ENCODE assay signal across 27 cellular contexts in genomic region chr12:106073179-106073578, GRCh38.
A peak's percentile ranks its signal among the peaks of the same experiment; 100 is the strongest.
DNase-seq lines count a peak whose midpoint lies in the region; ATAC-seq, FAIRE-seq and TF ChIP-seq lines count a peak whose summit lies in the region.
"Had no signal": no experiment of that assay in that cellular context is flagged by ENCODE, and none has a peak within 500 bp of the region (broad histone marks: within the 10 kb centered on the region; RNA-seq: fewer than 3 reads in every experiment).

No MANE protein-coding gene starts in this region.

- H3K4me1 Mint-ChIP-seq in activated naive CD8-positive, alpha-beta T cell treated with anti-CD3 and anti-CD28 coated beads, Interleukin-2, amount 50 U/mL, for 24 hours: peaks cover 4% of the 10 kb centered on the region
- H3K4me1 Mint-ChIP-seq in activated naive CD8-positive, alpha-beta T cell treated with anti-CD3 and anti-CD28 coated beads for 36 hours: no peaks in the 10 kb centered on the region
- H3K4me1 Mint-ChIP-seq: CD4-positive, alpha-beta memory T cell; stimulated activated naive B cell treated with anti-CD40 and anti-IgM and Interleukin-4, amounts not matched to agents 10 μg/mL and 1 μg/mL and 100 μg/mL, for 72 hours had no signal

- DNase-seq in activated naive CD8-positive, alpha-beta T cell treated with anti-CD3 and anti-CD28 coated beads, Interleukin-2, amount 50 U/mL, for 24 hours: no peak
- DNase-seq in activated naive CD8-positive, alpha-beta T cell treated with anti-CD3 and anti-CD28 coated beads for 36 hours: no peak
- DNase-seq in RCC 7860 (ENCODE audit: low spot score): peak; percentile 29
- DNase-seq in epithelial cell of esophagus (ENCODE audit: low read depth): peak; percentile 16
- DNase-seq in tibial artery: no peak
- DNase-seq in activated CD8-positive, alpha-beta memory T cell treated with anti-CD3 and anti-CD28 coated beads, Interleukin-2, amount 50 U/mL, for 4 hours: no peak
- DNase-seq in glomerular visceral epithelial cell (ENCODE audit: extremely low spot score): no peak
- no peak for DNase-seq in NCI-H510A treated with DMSO at 0.1 percent for 48 hours (lab: John Stamatoyannopoulos, UW)
- DNase-seq: activated CD4-positive, alpha-beta T cell treated with anti-CD3 and anti-CD28 coated beads for 1 hour; activated CD8-positive, alpha-beta memory T cell treated with anti-CD3 and anti-CD28 coated beads for 24 hours; activated T-cell treated with anti-CD3 and anti-CD28 coated beads, Interleukin-2, amount 50 U/mL, for 1 hour; brain microvascular endothelial cell; CD4-positive, alpha-beta memory T cell; heart left ventricle; MV-4-11; NCI-H1436 treated with DMSO at 0.1 percent for 48 hours; NCI-H2107; NCI-H446; posterior cingulate gyrus; SK-N-SH; stimulated activated CD4-positive, alpha-beta T cell treated with anti-CD3 and anti-CD28 coated beads, Interleukin-4, amount 100 ng/mL, for 4 hours; stimulated activated naive B cell treated with anti-CD40 and anti-IgM and Interleukin-4, amounts not matched to agents 10 μg/mL and 1 μg/mL and 100 μg/mL, for 72 hours had no signal

- intact Hi-C loops in tibial artery (cut with DNase I; ENCODE audit: low total_unique reads): loop anchor here (10.0 kb wide), 1 partner anchor 48 kb away; no protein-coding TSS in a partner anchor

- TF ChIP-seq CTCF in epithelial cell of esophagus (IDR thresholded peaks at IDR 0.05; ENCODE audit: insufficient read depth, low read depth, low read length, missing control alignments) (no peak), tibial artery (IDR thresholded peaks at IDR 0.05) (no peak)

- H3K4me3 Mint-ChIP-seq in activated naive CD8-positive, alpha-beta T cell treated with anti-CD3 and anti-CD28 coated beads, Interleukin-2, amount 50 U/mL, for 24 hours: no peak overlapping the region
- H3K4me3 Mint-ChIP-seq in activated naive CD8-positive, alpha-beta T cell treated with anti-CD3 and anti-CD28 coated beads for 36 hours: no peak overlapping the region
- H3K4me3 Mint-ChIP-seq: CD4-positive, alpha-beta memory T cell; neural crest cell; stimulated activated naive B cell treated with anti-CD40 and anti-IgM and Interleukin-4, amounts not matched to agents 10 μg/mL and 1 μg/mL and 100 μg/mL, for 72 hours; T-helper 1 cell treated with Interleukin-12 subunit alpha and Interleukin-12 subunit beta and Interleukin-4 antibody, amounts not matched to agents 30 μg/mL and 1 μg/mL, for 36 hours had no signal

- ATAC-seq in activated naive CD8-positive, alpha-beta T cell treated with anti-CD3 and anti-CD28 coated beads, Interleukin-2, amount 50 U/mL, for 24 hours: peak; percentile 54
- ATAC-seq: HCT116; sciatic nerve; stimulated activated naive B cell treated with anti-CD40 and anti-IgM and Interleukin-4, amounts not matched to agents 10 μg/mL and 1 μg/mL and 100 μg/mL, for 72 hours had no signal

- H3K4me1 ChIP-seq in tibial artery: peaks cover 0 to 74% (median 45%) of the 10 kb centered on the region in 4 donors

- H3K4me3 ChIP-seq in epithelial cell of esophagus (ENCODE audit: low read length) (no peak overlapping the region), tibial artery (no peak overlapping the region)
- H3K4me3 ChIP-seq: heart left ventricle had no signal

- no peaks in the 10 kb centered on the region for H3K36me3 Mint-ChIP-seq in activated naive CD8-positive, alpha-beta T cell treated with anti-CD3 and anti-CD28 coated beads, Interleukin-2, amount 50 U/mL, for 24 hours (ENCODE audit: low read depth)
- H3K36me3 Mint-ChIP-seq in activated naive CD8-positive, alpha-beta T cell treated with anti-CD3 and anti-CD28 coated beads for 36 hours: no peaks in the 10 kb centered on the region
- H3K36me3 Mint-ChIP-seq: CD4-positive, alpha-beta memory T cell; stimulated activated naive B cell treated with anti-CD40 and anti-IgM and Interleukin-4, amounts not matched to agents 10 μg/mL and 1 μg/mL and 100 μg/mL, for 72 hours had no signal

- no peak overlapping the region for H3K27ac Mint-ChIP-seq in activated naive CD8-positive, alpha-beta T cell treated with anti-CD3 and anti-CD28 coated beads, Interleukin-2, amount 50 U/mL, for 24 hours
- H3K27ac Mint-ChIP-seq in activated naive CD8-positive, alpha-beta T cell treated with anti-CD3 and anti-CD28 coated beads for 36 hours: no peak overlapping the region
- H3K27ac Mint-ChIP-seq: CD4-positive, alpha-beta memory T cell; stimulated activated naive B cell treated with anti-CD40 and anti-IgM and Interleukin-4, amounts not matched to agents 10 μg/mL and 1 μg/mL and 100 μg/mL, for 72 hours; T-helper 1 cell treated with Interleukin-12 subunit alpha and Interleukin-12 subunit beta and Interleukin-4 antibody, amounts not matched to agents 30 μg/mL and 1 μg/mL, for 36 hours had no signal

- no peaks in the 10 kb centered on the region for H3K9me3 Mint-ChIP-seq in activated naive CD8-positive, alpha-beta T cell treated with anti-CD3 and anti-CD28 coated beads, Interleukin-2, amount 50 U/mL, for 24 hours
- no peaks in the 10 kb centered on the region for H3K9me3 Mint-ChIP-seq in activated naive CD8-positive, alpha-beta T cell treated with anti-CD3 and anti-CD28 coated beads for 36 hours
- H3K9me3 Mint-ChIP-seq: neural crest cell; stimulated activated naive B cell treated with anti-CD40 and anti-IgM and Interleukin-4, amounts not matched to agents 10 μg/mL and 1 μg/mL and 100 μg/mL, for 72 hours; T-helper 1 cell treated with Interleukin-12 subunit alpha and Interleukin-12 subunit beta and Interleukin-4 antibody, amounts not matched to agents 30 μg/mL and 1 μg/mL, for 36 hours had no signal

- no peaks in the 10 kb centered on the region for H3K9me3 ChIP-seq in tibial artery
- H3K9me3 ChIP-seq: heart left ventricle, SK-N-SH had no signal

- H3K27me3 ChIP-seq in tibial artery: no peaks in the 10 kb centered on the region
- H3K27me3 ChIP-seq: brain microvascular endothelial cell, heart left ventricle had no signal

- H3K36me3 ChIP-seq in tibial artery: peaks cover 3 to 16% (median 11%) of the 10 kb centered on the region in 3 donors

- peaks cover 20% of the 10 kb centered on the region for H3K27me3 Mint-ChIP-seq in activated naive CD8-positive, alpha-beta T cell treated with anti-CD3 and anti-CD28 coated beads, Interleukin-2, amount 50 U/mL, for 24 hours
- H3K27me3 Mint-ChIP-seq in activated naive CD8-positive, alpha-beta T cell treated with anti-CD3 and anti-CD28 coated beads for 36 hours: peaks cover 35% of the 10 kb centered on the region

- H3K27ac ChIP-seq in tibial artery: peak overlapping the region; percentile 64 to 78
- H3K27ac ChIP-seq: brain microvascular endothelial cell, KMS-11 had no signal

- no peak for FAIRE-seq in RCC 7860 (lab: Jason Lieb, UNC)

Comparison
In these comparisons a context has a peak if more than half of its experiments do, and no peak if none do; other contexts are left out.
1. DNase-seq: peak in RCC 7860 (single experiment) and epithelial cell of esophagus (single experiment); none in activated naive CD8-positive, alpha-beta T cell treated with anti-CD3 and anti-CD28 coated beads, Interleukin-2, amount 50 U/mL, for 24 hours (single experiment), activated naive CD8-positive, alpha-beta T cell treated with anti-CD3 and anti-CD28 coated beads for 36 hours (single experiment), tibial artery (0 of 2), activated CD8-positive, alpha-beta memory T cell treated with anti-CD3 and anti-CD28 coated beads, Interleukin-2, amount 50 U/mL, for 4 hours (single experiment), glomerular visceral epithelial cell (single experiment) and NCI-H510A treated with DMSO at 0.1 percent for 48 hours (single experiment).